ENCODE assay signal across 25 cellular contexts in the genomic region with DNA sequence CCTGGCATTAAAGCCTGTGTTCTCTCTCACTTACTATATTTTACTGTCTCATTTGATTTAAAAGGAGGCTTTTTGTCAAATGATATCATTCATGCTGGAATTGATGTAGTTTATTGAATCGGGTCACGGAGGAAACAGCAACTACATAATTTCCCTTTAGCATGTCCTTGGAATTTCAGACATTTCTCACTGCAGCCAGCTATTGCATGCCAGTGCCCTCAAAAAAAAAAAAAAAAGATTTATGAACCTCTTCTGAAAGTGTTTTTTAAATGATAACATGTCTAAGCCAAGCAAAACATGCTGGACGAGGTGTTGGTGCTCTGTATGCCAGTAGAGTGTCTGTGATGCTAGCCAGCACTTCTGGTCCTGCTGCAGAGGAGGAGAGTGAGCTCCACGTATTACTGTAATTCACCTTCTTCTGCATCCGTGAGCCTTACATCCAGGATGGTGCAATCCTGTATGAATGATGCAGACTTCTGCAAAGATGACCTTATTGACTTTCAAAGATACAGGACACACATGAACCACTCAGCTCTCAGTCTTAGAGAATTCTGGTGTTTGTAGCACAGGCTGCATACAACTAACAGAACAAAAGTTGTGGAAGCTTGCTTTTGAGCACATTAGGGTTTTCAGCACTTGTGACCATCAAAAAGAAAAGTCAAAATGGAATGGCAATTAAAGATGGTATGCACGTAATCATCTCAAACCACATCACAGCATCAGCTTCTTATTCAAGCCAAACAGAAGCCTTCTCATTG. TPM values are rescaled to one million over a fixed set of nuclear protein-coding genes. Genes with fewer than 3 reads are reported as not detected.
DNase-seq lines count a peak whose midpoint lies in the region; ATAC-seq, FAIRE-seq and TF ChIP-seq lines count a peak whose summit lies in the region.
"Had no signal": no experiment of that assay in that cellular context is flagged by ENCODE, and none has a peak within 500 bp of the region (broad histone marks: within the 10 kb centered on the region; RNA-seq: fewer than 3 reads in every experiment).

No MANE protein-coding gene starts in this region.

- peaks cover 0 to 63% of the 10 kb centered on the region in 2 donors for H3K4me1 ChIP-seq in right atrium auricular region
- no peaks in the 10 kb centered on the region for H3K4me1 ChIP-seq in endothelial cell of umbilical vein (ENCODE audit: control insufficient read depth, extremely low read depth, insufficient read depth, low read length)
- H3K4me1 ChIP-seq in right cardiac atrium (ENCODE audit: control insufficient read depth, insufficient read depth, low read length): peaks cover 10% of the 10 kb centered on the region
- peaks cover 34% of the 10 kb centered on the region for H3K4me1 ChIP-seq in upper lobe of right lung
- H3K4me1 ChIP-seq: prostate gland had no signal

- ATAC-seq in Right ventricle myocardium superior (ENCODE audit: poor library complexity) (peak; percentile 52), right cardiac atrium (peak; percentile 58 to 73), upper lobe of right lung (peak; percentile 50), HG03159 (IDR thresholded peaks at IDR 0.05; ENCODE audit: unreplicated experiment) (no peak)
- ATAC-seq: T-cell had no signal

- no peak overlapping the region for H3K9ac ChIP-seq in endothelial cell of umbilical vein (replicated peaks; ENCODE audit: extremely low read depth, insufficient read depth, low read length)

- no peaks in the 10 kb centered on the region for H3K9me3 ChIP-seq in right atrium auricular region
- H3K9me3 ChIP-seq in endothelial cell of umbilical vein (replicated peaks; ENCODE audit: control insufficient read depth, insufficient read depth, low read length): no peaks in the 10 kb centered on the region
- no peaks in the 10 kb centered on the region for H3K9me3 ChIP-seq in right cardiac atrium (ENCODE audit: control insufficient read depth, low read length)
- no peaks in the 10 kb centered on the region for H3K9me3 ChIP-seq in upper lobe of right lung
- H3K9me3 ChIP-seq: adrenal gland, prostate gland had no signal

- H3K9me1 ChIP-seq in endothelial cell of umbilical vein (replicated peaks; ENCODE audit: control insufficient read depth, extremely low read depth, insufficient read depth, low read length): no peaks in the 10 kb centered on the region

- TF ChIP-seq CTCF in right atrium auricular region (IDR thresholded peaks at IDR 0.05): no peak
- no peak for TF ChIP-seq CTCF in endothelial cell of umbilical vein (IDR thresholded peaks at IDR 0.05; ENCODE audit: extremely low read depth in 1 of 2, insufficient read depth in 1 of 2, low read depth in 1 of 2, low read length in 2 of 2)
- no peak for TF ChIP-seq CTCF in upper lobe of right lung (IDR thresholded peaks at IDR 0.05)

- TF ChIP-seq POLR2A in endothelial cell of umbilical vein (IDR thresholded peaks at IDR 0.05; ENCODE audit: low read depth, low read length): no peak

- H3K79me2 ChIP-seq in endothelial cell of umbilical vein (ENCODE audit: control insufficient read depth, insufficient read depth, low read length): peaks cover 8% of the 10 kb centered on the region

- H3K27me3 ChIP-seq in right atrium auricular region: no peaks in the 10 kb centered on the region
- no peaks in the 10 kb centered on the region for H3K27me3 ChIP-seq in endothelial cell of umbilical vein (ENCODE audit: control insufficient read depth in 2 of 2, insufficient read depth in 2 of 2, low read length in 2 of 2)
- H3K27me3 ChIP-seq in right cardiac atrium (ENCODE audit: control insufficient read depth, insufficient read depth): no peaks in the 10 kb centered on the region
- H3K27me3 ChIP-seq in upper lobe of right lung: no peaks in the 10 kb centered on the region
- H3K27me3 ChIP-seq: adrenal gland had no signal

- intact Hi-C loops in Right ventricle myocardium superior (cut with DNase I): no loop called here
- intact Hi-C loops in endothelial cell of umbilical vein (cut with micrococcal nuclease): no loop called here
- intact Hi-C loops in right cardiac atrium (cut with DNase I): no loop called here
- intact Hi-C loops in upper lobe of right lung (cut with DNase I): no loop called here

- FAIRE-seq in endothelial cell of umbilical vein (lab: Jason Lieb, UNC): no peak
- FAIRE-seq: kidney, urothelium cell line had no signal

- POLR2A ChIA-PET in endothelial cell of umbilical vein (lab: Charles Lee): interaction anchor here (0.6 kb wide), 1 partner anchor 30 kb away, joined by 3 read pairs; no protein-coding TSS in a partner anchor

- dilution Hi-C loops in endothelial cell of umbilical vein (cut with MboI; ENCODE audit: extremely low pct_ligation_motif_present, low sequenced_read_pairs): no loop called here

- CTCF ChIA-PET in endothelial cell of umbilical vein (lab: Charles Lee): interaction anchor here (0.8 to 2.5 kb wide), 3 partner anchors 12 to 174 kb away, joined by 3 to 12 read pairs (median 6); no protein-coding TSS in a partner anchor

- 56% methylated on average over 6 of the region's 6 CpGs for WGBS in right cardiac atrium

- H4K20me1 ChIP-seq in endothelial cell of umbilical vein (replicated peaks; ENCODE audit: control insufficient read depth, extremely low read depth, insufficient read depth, low read length): no peaks in the 10 kb centered on the region

- no peak overlapping the region for H3K4me3 ChIP-seq in right atrium auricular region
- H3K4me3 ChIP-seq in endothelial cell of umbilical vein (replicated peaks in 1 of 3; ENCODE audit: insufficient read depth in 1 of 3, low read depth in 1 of 3, low read length in 3 of 3): no peak overlapping the region
- no peak overlapping the region for H3K4me3 ChIP-seq in right cardiac atrium (ENCODE audit: low read length)
- H3K4me3 ChIP-seq in upper lobe of right lung: no peak overlapping the region
- H3K4me3 ChIP-seq: adrenal gland, lung, prostate gland had no signal

- no peak overlapping the region for H3K4me2 ChIP-seq in endothelial cell of umbilical vein (ENCODE audit: insufficient read depth, low read length)

- no peak for DNase-seq in Right ventricle myocardium superior
- no peak for DNase-seq in right atrium auricular region (ENCODE audit: low spot score)
- peak; percentile 74 for DNase-seq in endothelial cell of umbilical vein (ENCODE audit: low read depth, low spot score)
- DNase-seq in right cardiac atrium: peak in 2 of 3 donors; percentile 46 to 57
- no peak for DNase-seq in upper lobe of right lung
- DNase-seq in stimulated activated CD4-positive, alpha-beta T cell treated with anti-CD3 and anti-CD28 coated beads, Interleukin-12 subunit alpha, Interleukin-12 subunit beta, amount 100 ng/mL, for 4 hours: no peak
- DNase-seq in activated T-cell treated with anti-CD3 and anti-CD28 coated beads, Interleukin-2, amount 50 U/mL, for 1 hour: no peak
- DNase-seq: activated CD8-positive, alpha-beta memory T cell treated with anti-CD3 and anti-CD28 coated beads for 24 hours; activated T-cell treated with anti-CD3 and anti-CD28 coated beads, Interleukin-2, amount 50 U/mL, for 24 hours; caudate nucleus; DMS53; effector CD4-positive, alpha-beta T cell; H9; Kasumi-1; kidney; MV-4-11; NCI-H510A treated with DMSO at 0.1 percent for 48 hours; SIG-M5; stimulated activated CD4-positive, alpha-beta T cell treated with anti-CD3 and anti-CD28 coated beads, Interleukin-1b, Interleukin-23, amount 100 ng/mL, for 48 hours; T-cell had no signal

- no peak overlapping the region for H2AFZ ChIP-seq in endothelial cell of umbilical vein (ENCODE audit: low read depth, low read length)

- H3K27ac ChIP-seq in right atrium auricular region: peak overlapping the region in 1 of 2 donors; percentile 71
- no peak overlapping the region for H3K27ac ChIP-seq in endothelial cell of umbilical vein (ENCODE audit: insufficient read depth, low read depth, low read length)
- H3K27ac ChIP-seq in right cardiac atrium (ENCODE audit: low read length): no peak overlapping the region
- no peak overlapping the region for H3K27ac ChIP-seq in upper lobe of right lung
- H3K27ac ChIP-seq: adrenal gland, prostate gland had no signal

- no TSS peak for BruUV-seq in endothelial cell of umbilical vein (replicated peaks; lab: Mats Ljungman, UMichigan)

- H3K36me3 ChIP-seq in right atrium auricular region (peaks cover 9% of the 10 kb centered on the region), endothelial cell of umbilical vein (ENCODE audit: control insufficient read depth in 2 of 2, extremely low read depth in 1 of 2, insufficient read depth in 2 of 2, low read length in 2 of 2) (no peaks in the 10 kb centered on the region), upper lobe of right lung (peaks cover 8% of the 10 kb centered on the region)
- H3K36me3 ChIP-seq: prostate gland had no signal

TF ChIP-seq in endothelial cell of umbilical vein, 7 proteins besides CTCF, POLR2A, EP300 and RAD21:
- TF ChIP-seq EZH2 (IDR thresholded peaks at IDR 0.05; ENCODE audit: borderline replicate concordance, low read depth, low read length, severe bottlenecking) (no peak), GATA2 (IDR thresholded peaks at IDR 0.05; ENCODE audit: insufficient read depth, insufficient read length, low read depth, low read length) (no peak), POLR2AphosphoS5 (IDR thresholded peaks at IDR 0.05; ENCODE audit: insufficient read depth, low read depth, low read length) (no peak), MYC (IDR thresholded peaks at IDR 0.05; ENCODE audit: low read depth, low read length) (no peak), FOS (IDR thresholded peaks at IDR 0.05; ENCODE audit: borderline replicate concordance, insufficient read depth, low read length) (no peak), JUN (IDR thresholded peaks at IDR 0.05; ENCODE audit: borderline replicate concordance, insufficient read depth, insufficient read length, low read depth) (no peak)
- TF ChIP-seq, protein P1, sequence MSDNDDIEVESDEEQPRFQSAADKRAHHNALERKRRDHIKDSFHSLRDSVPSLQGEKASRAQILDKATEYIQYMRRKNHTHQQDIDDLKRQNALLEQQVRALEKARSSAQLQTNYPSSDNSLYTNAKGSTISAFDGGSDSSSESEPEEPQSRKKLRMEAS (IDR thresholded peaks at IDR 0.05; ENCODE audit: insufficient read depth, insufficient read length): no peak

RNA-seq across cellular contexts. Expression of a gene that starts 31.1 kb away (rescaled TPM):
- total RNA-seq in Right ventricle myocardium superior (307 TPM), right atrium auricular region (100 to 1,000 TPM; 204 to 209 TPM), endothelial cell of umbilical vein (57.7 and 63.9 TPM in 2 replicates), right cardiac atrium (100 to 1,000 TPM; 225 to 276 (median 273) TPM), upper lobe of right lung (145 TPM)
- polyA plus RNA-seq in endothelial cell of umbilical vein (9.0 and 14.2 TPM in 2 replicates), right cardiac atrium (210 TPM)
- polyA plus RNA-seq in endothelial cell of umbilical vein (2011; cell fraction: cytosol; rRNA removed): 28.2 and 30.6 TPM in 2 replicates
- 17.3 and 21.9 TPM in 2 replicates for polyA plus RNA-seq in endothelial cell of umbilical vein (2011; cell fraction: nucleus; rRNA removed)
- polyA plus RNA-seq in endothelial cell of umbilical vein (2012): 83.0 and 104 TPM in 2 replicates
- polyA minus RNA-seq in endothelial cell of umbilical vein: 9.3 and 13.1 TPM in 2 replicates
- polyA minus RNA-seq in endothelial cell of umbilical vein (2011; cell fraction: cytosol; rRNA and poly(A)+ RNA removed): 35.2 TPM
- polyA minus RNA-seq in endothelial cell of umbilical vein (2011; cell fraction: nucleus; rRNA and poly(A)+ RNA removed): 8.8 and 13.2 TPM in 2 replicates

Comparison
In these comparisons a context has a peak if more than half of its experiments do, and no peak if none do; other contexts are left out.
1. DNase-seq: peak in endothelial cell of umbilical vein (single experiment) and right cardiac atrium (2 of 3); none in Right ventricle myocardium superior (single experiment), right atrium auricular region (single experiment), upper lobe of right lung (single experiment), stimulated activated CD4-positive, alpha-beta T cell treated with anti-CD3 and anti-CD28 coated beads, Interleukin-12 subunit alpha, Interleukin-12 subunit beta, amount 100 ng/mL, for 4 hours (single experiment) and activated T-cell treated with anti-CD3 and anti-CD28 coated beads, Interleukin-2, amount 50 U/mL, for 1 hour (single experiment).